ENCODE assay signal across 8 cellular contexts in the genomic region with DNA sequence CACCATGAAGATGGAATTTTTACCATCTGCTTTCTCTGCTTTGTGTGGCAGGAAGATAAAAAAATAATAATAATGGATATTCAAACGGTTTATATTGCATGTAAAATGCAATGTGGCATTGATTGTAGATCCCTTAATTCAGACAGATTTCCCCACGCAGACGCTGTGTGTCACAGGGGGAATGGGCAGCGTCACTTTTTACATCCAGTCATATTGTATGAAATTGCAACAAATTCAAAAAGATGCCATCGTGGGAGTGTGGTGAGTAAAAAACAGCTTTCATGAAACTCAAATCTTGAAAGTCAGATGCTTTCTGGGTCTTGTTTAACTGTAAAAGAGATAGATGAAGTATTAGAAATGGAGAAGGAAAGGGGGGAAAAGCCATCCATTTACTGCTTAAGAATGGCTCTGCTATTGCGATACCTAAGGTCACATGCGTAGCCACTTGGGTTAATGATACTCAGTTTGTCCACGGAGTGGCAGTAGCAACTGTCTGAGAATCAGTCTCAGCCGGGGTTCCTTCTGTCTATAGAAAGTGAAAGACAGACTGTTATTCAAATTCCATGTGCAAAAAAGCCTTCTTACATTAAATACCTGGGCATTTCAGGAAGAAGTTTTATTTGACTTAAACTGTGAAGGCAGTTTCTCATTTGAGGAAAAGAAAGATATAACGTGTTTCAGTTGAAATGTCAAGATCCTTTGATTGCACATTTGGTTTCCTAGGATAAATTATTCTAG. TPM values are rescaled to one million over a fixed set of nuclear protein-coding genes. Genes with fewer than 3 reads are reported as not detected.
DNase-seq lines count a peak whose midpoint lies in the region; ATAC-seq and TF ChIP-seq lines count a peak whose summit lies in the region.

No MANE protein-coding gene starts in this region.

- H3K27me3 Mint-ChIP-seq in activated T-helper 17 cell treated with anti-CD3 and anti-CD28 coated beads, Interleukin-2, amount 50 U/mL, for 72 hours, result no peaks in the 10 kb centered on the region

- no peaks in the 10 kb centered on the region for H3K9me3 ChIP-seq in OCI-LY3 (ENCODE audit: insufficient read depth, low read length)
- no peaks in the 10 kb centered on the region for H3K9me3 ChIP-seq in neuronal stem cell (replicated peaks in 1 of 2; ENCODE audit: control insufficient read depth in 2 of 2, insufficient read depth in 1 of 2, low read depth in 1 of 2, low read length in 2 of 2)
- H3K9me3 ChIP-seq in uterus, result no peaks in the 10 kb centered on the region

- H4K20me1 ChIP-seq in OCI-LY3 (ENCODE audit: insufficient read depth, low read length), result no peaks in the 10 kb centered on the region

- peak overlapping the region; percentile 26 for H3K27ac Mint-ChIP-seq in activated T-helper 17 cell treated with anti-CD3 and anti-CD28 coated beads, Interleukin-2, amount 50 U/mL, for 72 hours

- H3K27me3 ChIP-seq in OCI-LY3 (ENCODE audit: low read depth, low read length) (0 out of 2 replicates have a peak, but pooled peaks cover 2% of the 10 kb centered on the region), neuronal stem cell (ENCODE audit: control insufficient read depth in 3 of 3, insufficient read depth in 3 of 3, low read depth in 1 of 3, low read length in 3 of 3) (no peaks in the 10 kb centered on the region), uterus (no peaks in the 10 kb centered on the region)

- no peak overlapping the region for H2BK12ac ChIP-seq in neuronal stem cell (ENCODE audit: low read length)

- no CpG with 5 or more reads among the region's 10 CpGs for WGBS in neuronal stem cell (ENCODE audit: extremely low coverage in 2 of 2, insufficient read length in 2 of 2, insufficient replicate concordance in 1 of 2), 2 donors

- H2BK120ac ChIP-seq in neuronal stem cell (ENCODE audit: low read depth, low read length), result no peak overlapping the region

- H3K4me2 ChIP-seq in OCI-LY3 (ENCODE audit: low read length), result peak overlapping the region; percentile 73
- no peak overlapping the region for H3K4me2 ChIP-seq in neuronal stem cell (ENCODE audit: insufficient read depth, low read length, poor library complexity, severe bottlenecking)

- no peak overlapping the region for H4K91ac ChIP-seq in neuronal stem cell (ENCODE audit: low read depth, low read length, poor library complexity)

- H2AFZ ChIP-seq in OCI-LY3 (ENCODE audit: low read depth, low read length) (peak overlapping the region; percentile 63), neuronal stem cell (ENCODE audit: low read length) (no peak overlapping the region)

- no peaks in the 10 kb centered on the region for H3K9me3 Mint-ChIP-seq in activated T-helper 17 cell treated with anti-CD3 and anti-CD28 coated beads, Interleukin-2, amount 50 U/mL, for 72 hours

- H3K9ac ChIP-seq in OCI-LY3 (ENCODE audit: low read length), result peak overlapping the region; percentile 20
- no peak overlapping the region for H3K9ac ChIP-seq in neuronal stem cell (ENCODE audit: low read depth, low read length, poor library complexity)

- no peaks in the 10 kb centered on the region for H3K36me3 Mint-ChIP-seq in activated T-helper 17 cell treated with anti-CD3 and anti-CD28 coated beads, Interleukin-2, amount 50 U/mL, for 72 hours (ENCODE audit: low read depth)

- no peak for TF ChIP-seq POLR2A in uterus (IDR thresholded peaks at IDR 0.05)

- DNase-seq in DMS 273 (lab: John Stamatoyannopoulos, UW; ENCODE audit: unreplicated experiment), result peak; percentile 80
- DNase-seq in fibroblast of villous mesenchyme (ENCODE audit: low read depth), result peak; percentile 93
- peak; percentile 40 for DNase-seq in neuronal stem cell (ENCODE audit: low spot score)
- peak; percentile 65 to 77 for DNase-seq in uterus

- H3K36me3 ChIP-seq in OCI-LY3 (replicated peaks; ENCODE audit: low read depth, low read length) (no peaks in the 10 kb centered on the region), neuronal stem cell (replicated peaks in 1 of 2; ENCODE audit: control insufficient read depth in 2 of 2, insufficient read depth in 2 of 2, low read length in 2 of 2) (no peaks in the 10 kb centered on the region), uterus (no peaks in the 10 kb centered on the region)

- no peak overlapping the region for H2BK5ac ChIP-seq in neuronal stem cell (ENCODE audit: low read length)

- no peak overlapping the region for H4K8ac ChIP-seq in neuronal stem cell (ENCODE audit: low read depth, low read length)

- no peak overlapping the region for H3K18ac ChIP-seq in neuronal stem cell (ENCODE audit: low read length)

- no peak overlapping the region for H3K14ac ChIP-seq in neuronal stem cell (ENCODE audit: low read length)

- H3K23ac ChIP-seq in neuronal stem cell (ENCODE audit: low read depth, low read length, poor library complexity), result no peak overlapping the region

- H3K4me3 ChIP-seq in OCI-LY3 (ENCODE audit: low read length), result peak overlapping the region; percentile 63
- peak overlapping the region; percentile 37 for H3K4me3 ChIP-seq in fibroblast of villous mesenchyme (ENCODE audit: low read depth, low read length)
- H3K4me3 ChIP-seq in neuronal stem cell (ENCODE audit: low read length in 2 of 2), result no peak overlapping the region
- H3K4me3 ChIP-seq in uterus, result peak overlapping the region; percentile 13 to 18

- no peaks in the 10 kb centered on the region for H3K79me1 ChIP-seq in neuronal stem cell (ENCODE audit: low read depth, low read length)

- peaks cover 27% of the 10 kb centered on the region for H3K4me1 Mint-ChIP-seq in activated T-helper 17 cell treated with anti-CD3 and anti-CD28 coated beads, Interleukin-2, amount 50 U/mL, for 72 hours

- intact Hi-C loops in uterus (cut with DNase I; ENCODE audit: low total_unique reads), result no loop called here

- H2AK5ac ChIP-seq in neuronal stem cell (ENCODE audit: low read depth, low read length), result no peak overlapping the region

- H3K4me1 ChIP-seq in OCI-LY3 (ENCODE audit: low read length), result peaks cover 21% of the 10 kb centered on the region
- H3K4me1 ChIP-seq in neuronal stem cell (ENCODE audit: control insufficient read depth in 2 of 2, insufficient read depth in 1 of 2, low read depth in 1 of 2, low read length in 2 of 2), result peaks cover 2 to 9% of the 10 kb centered on the region in 2 donors
- H3K4me1 ChIP-seq in uterus, result no peaks in the 10 kb centered on the region

- H3K27ac ChIP-seq in OCI-LY3 (ENCODE audit: low read length), result no peak overlapping the region
- no peak overlapping the region for H3K27ac ChIP-seq in neuronal stem cell (replicated peaks; ENCODE audit: low read length)
- peak overlapping the region; percentile 18 to 67 for H3K27ac ChIP-seq in uterus

- H3K4ac ChIP-seq in neuronal stem cell (ENCODE audit: low read length), result no peak overlapping the region

- peak overlapping the region; percentile 62 for H3K4me3 Mint-ChIP-seq in activated T-helper 17 cell treated with anti-CD3 and anti-CD28 coated beads, Interleukin-2, amount 50 U/mL, for 72 hours

- H2BK15ac ChIP-seq in neuronal stem cell (ENCODE audit: low read length), result no peak overlapping the region

- peak; percentile 97 for TF ChIP-seq CTCF in OCI-LY3 (IDR thresholded peaks at IDR 0.05; ENCODE audit: low read depth, low read length)
- peak; percentile 75 for TF ChIP-seq CTCF in fibroblast of villous mesenchyme (IDR thresholded peaks at IDR 0.05; ENCODE audit: insufficient read depth, low read depth, low read length)
- peak; percentile 83 to 91 (median 84) for TF ChIP-seq CTCF in uterus (IDR thresholded peaks at IDR 0.05)

- no peaks in the 10 kb centered on the region for H3K79me2 ChIP-seq in OCI-LY3 (ENCODE audit: low read length)

- peak; percentile 100 for ATAC-seq in GM19455 (IDR thresholded peaks at IDR 0.05; ENCODE audit: unreplicated experiment)
- ATAC-seq in HG03521 (IDR thresholded peaks at IDR 0.05; ENCODE audit: unreplicated experiment), result peak; percentile 89
- peak; percentile 97 for ATAC-seq in activated T-helper 17 cell treated with anti-CD3 and anti-CD28 coated beads, Interleukin-2, amount 50 U/mL, for 72 hours (replicated peaks)

RNA-seq across cellular contexts. Expression of gene BTD, which starts 28.5 kb away (rescaled TPM):
- total RNA-seq in activated T-helper 17 cell treated with anti-CD3 and anti-CD28 coated beads, Interleukin-2, amount 50 U/mL, for 72 hours, result 10 to 100 TPM in 1 of 2 donors, 1 to 10 TPM in 1; 9.9 to 15.2 TPM
- total RNA-seq in fibroblast of villous mesenchyme (19.6 and 34.1 TPM in 2 replicates), uterus (10 to 100 TPM in 3 of 4 donors, 1 to 10 TPM in 1; 6.5 to 31.3 (median 21.5) TPM)
- 9.8 TPM for polyA plus RNA-seq in neuronal stem cell (2013, experiment 1 of 2)
- 9.6 TPM for polyA plus RNA-seq in neuronal stem cell (2013, experiment 2 of 2)

RNA-seq across cellular contexts. Expression of gene HACL1, which starts 28.7 kb away (rescaled TPM):
- total RNA-seq in activated T-helper 17 cell treated with anti-CD3 and anti-CD28 coated beads, Interleukin-2, amount 50 U/mL, for 72 hours, result 10 to 100 TPM; 20.0 to 26.6 TPM
- 25.8 and 33.7 TPM in 2 replicates for total RNA-seq in fibroblast of villous mesenchyme
- polyA plus RNA-seq in neuronal stem cell (2013, experiment 1 of 2), result 15.2 TPM
- polyA plus RNA-seq in neuronal stem cell (2013, experiment 2 of 2), result 15.7 TPM
- 10 to 100 TPM; 18.5 to 93.0 (median 25.7) TPM for total RNA-seq in uterus

Comparison
In these comparisons a context has a peak if more than half of its experiments do, and no peak if none do; other contexts are left out.
1. DNase-seq: peak in every context shown above with its lines; median percentile 93 in fibroblast of villous mesenchyme; 80 in DMS 273; 71 in uterus; 40 in neuronal stem cell.
2. H3K27ac ChIP-seq: peak in uterus (2 of 2); none in OCI-LY3 (single experiment) and neuronal stem cell (single experiment).
3. H3K4me3 ChIP-seq: peak in OCI-LY3 (single experiment), fibroblast of villous mesenchyme (single experiment) and uterus (2 of 2); none in neuronal stem cell (0 of 2).
4. Peak in every context shown above with its lines, with median percentiles within 50 percentile points of each other: ATAC-seq and CTCF ChIP-seq.